Comparison of ENCODE assay signal across 31 cellular contexts in the genomic region with DNA sequence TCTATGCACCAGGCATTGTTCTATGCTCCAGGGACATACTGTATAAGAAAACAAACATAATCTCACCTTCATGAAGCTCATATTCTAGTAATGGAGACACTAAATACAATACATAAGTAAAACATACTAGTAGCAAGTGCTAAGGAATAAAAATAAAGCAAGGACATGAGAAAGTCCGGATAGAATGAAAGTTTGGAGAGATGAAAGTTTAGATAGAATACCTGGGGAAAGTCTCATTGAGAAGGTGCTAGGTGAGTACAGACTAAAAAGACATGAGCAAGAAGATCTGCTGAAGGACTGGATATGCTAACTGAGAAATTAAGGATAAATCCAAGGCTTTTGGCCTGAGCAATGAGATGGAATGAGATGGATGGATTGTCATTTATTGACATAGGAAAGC.
DNase-seq lines count a peak whose midpoint lies in the region; TF ChIP-seq lines count a peak whose summit lies in the region.
"Had no signal": no experiment of that assay in that cellular context is flagged by ENCODE, and none has a peak within 500 bp of the region (broad histone marks: within the 10 kb centered on the region; RNA-seq: fewer than 3 reads in every experiment).

No MANE protein-coding gene starts in this region.

- H3K4me3 Mint-ChIP-seq in nephron progenitor cell: no peak overlapping the region
- H3K4me3 Mint-ChIP-seq: B cell; CD14-positive monocyte; CD4-positive, alpha-beta memory T cell; CD4-positive, alpha-beta T cell; CD4-positive, CD25-positive, alpha-beta regulatory T cell; CD8-positive, alpha-beta memory T cell; CD8-positive, alpha-beta T cell had no signal

- H3K27ac Mint-ChIP-seq in nephron progenitor cell: peak overlapping the region; percentile 21
- H3K27ac Mint-ChIP-seq: B cell; CD4-positive, alpha-beta T cell; CD8-positive, alpha-beta T cell had no signal

- peaks cover 4% of the 10 kb centered on the region for H3K9me3 Mint-ChIP-seq in nephron progenitor cell
- H3K9me3 Mint-ChIP-seq: CD14-positive monocyte; CD4-positive, alpha-beta memory T cell; CD4-positive, alpha-beta T cell; CD4-positive, CD25-positive, alpha-beta regulatory T cell; CD8-positive, alpha-beta memory T cell; CD8-positive, alpha-beta T cell had no signal

- DNase-seq in nephron progenitor cell (no peak), hepatic stellate cell (ENCODE audit: low spot score) (no peak), NCI-H345 treated with DMSO at 0.1 percent for 48 hours (lab: John Stamatoyannopoulos, UW; ENCODE audit: unreplicated experiment) (no peak)
- DNase-seq: 8988T; ACHN; AML-193; BE2C; C1 segment of cervical spinal cord; Caco-2; Calu3; CD4-positive, alpha-beta memory T cell; CD4-positive, alpha-beta T cell; CD4-positive, CD25-positive, alpha-beta regulatory T cell; CD8-positive, alpha-beta memory T cell; CD8-positive, alpha-beta T cell; COR-L47; DMS 273 treated with DMSO at 0.1 percent for 48 hours; DMS153; DMS53; DMS79; DMS79 treated with DMSO at 0.1 percent for 48 hours; DND-41; EL had no signal

- CTCF ChIA-PET in HEK293 (lab: Yijun Ruan, JAX): interaction anchor here (0.5 kb wide), 1 partner anchor 186 kb away, joined by 4 read pairs; no protein-coding TSS in a partner anchor

- no peaks in the 10 kb centered on the region for H3K9me3 ChIP-seq in HEK293 (ENCODE audit: control insufficient read depth, insufficient read depth, low read depth, low read length)
- H3K9me3 ChIP-seq: A549; BE2C; BLaER1; BLaER1 treated with 17β-estradiol and CSF1 and Interleukin-3, amounts not matched to agents 10 nM and 100 nM; Caco-2 had no signal

- H3K4me1 ChIP-seq in HEK293 (ENCODE audit: control insufficient read depth, insufficient read depth, low read length): no peaks in the 10 kb centered on the region
- H3K4me1 ChIP-seq: A549, BE2C had no signal

- peaks cover 44% of the 10 kb centered on the region for H3K36me3 Mint-ChIP-seq in nephron progenitor cell (ENCODE audit: low read depth)

- no peaks in the 10 kb centered on the region for H3K27me3 Mint-ChIP-seq in nephron progenitor cell (ENCODE audit: low read depth, poor library complexity)
- H3K27me3 Mint-ChIP-seq: B cell; CD4-positive, alpha-beta memory T cell; CD4-positive, alpha-beta T cell; CD4-positive, CD25-positive, alpha-beta regulatory T cell; CD8-positive, alpha-beta memory T cell had no signal

- H3K4me3 ChIP-seq in HEK293 (ENCODE audit: low read depth, low read length): no peak overlapping the region
- H3K4me3 ChIP-seq: A549; BLaER1; BLaER1 treated with 17β-estradiol and CSF1 and Interleukin-3, amounts not matched to agents 10 nM and 100 nM had no signal

- no peak overlapping the region for H3K27ac ChIP-seq in HEK293 (ENCODE audit: extremely low read depth, low read depth, low read length)
- H3K27ac ChIP-seq: 22Rv1; A549; BLaER1; BLaER1 treated with 17β-estradiol and CSF1 and Interleukin-3, amounts not matched to agents 10 nM and 100 nM; C4-2B had no signal

- POLR2A ChIA-PET in HEK293 (lab: Yijun Ruan, JAX): no interaction called here

- H3K36me3 ChIP-seq in HEK293 (ENCODE audit: control insufficient read depth in 2 of 2, insufficient read depth in 1 of 2, low read length in 2 of 2): peaks cover 22 to 24% of the 10 kb centered on the region in 2 experiments; a peak in 2 of 3 replicates
- H3K36me3 ChIP-seq: BE2C had no signal

- H3K4me1 Mint-ChIP-seq in nephron progenitor cell: peaks cover 5% of the 10 kb centered on the region
- H3K4me1 Mint-ChIP-seq: B cell; CD14-positive monocyte; CD4-positive, alpha-beta memory T cell had no signal

- TF ChIP-seq CTCF in HEK293 (tag by site-specific recombination; IDR thresholded peaks at IDR 0.05) (no peak), nephron progenitor cell (IDR thresholded peaks at IDR 0.05) (no peak)

TF ChIP-seq in HEK293, 187 proteins besides CTCF, POLR2A, EP300 and RAD21:
- TF ChIP-seq PRDM1 (tag by site-specific recombination; IDR thresholded peaks at IDR 0.05): peak; percentile 92
- TF ChIP-seq, protein P1, sequence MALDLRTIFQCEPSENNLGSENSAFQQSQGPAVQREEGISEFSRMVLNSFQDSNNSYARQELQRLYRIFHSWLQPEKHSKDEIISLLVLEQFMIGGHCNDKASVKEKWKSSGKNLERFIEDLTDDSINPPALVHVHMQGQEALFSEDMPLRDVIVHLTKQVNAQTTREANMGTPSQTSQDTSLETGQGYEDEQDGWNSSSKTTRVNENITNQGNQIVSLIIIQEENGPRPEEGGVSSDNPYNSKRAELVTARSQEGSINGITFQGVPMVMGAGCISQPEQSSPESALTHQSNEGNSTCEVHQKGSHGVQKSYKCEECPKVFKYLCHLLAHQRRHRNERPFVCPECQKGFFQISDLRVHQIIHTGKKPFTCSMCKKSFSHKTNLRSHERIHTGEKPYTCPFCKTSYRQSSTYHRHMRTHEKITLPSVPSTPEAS (tag by site-specific recombination; IDR thresholded peaks at IDR 0.05): no peak
TF ChIP-seq in HEK293: peak in this region for 1.
